In the genomic region with DNA sequence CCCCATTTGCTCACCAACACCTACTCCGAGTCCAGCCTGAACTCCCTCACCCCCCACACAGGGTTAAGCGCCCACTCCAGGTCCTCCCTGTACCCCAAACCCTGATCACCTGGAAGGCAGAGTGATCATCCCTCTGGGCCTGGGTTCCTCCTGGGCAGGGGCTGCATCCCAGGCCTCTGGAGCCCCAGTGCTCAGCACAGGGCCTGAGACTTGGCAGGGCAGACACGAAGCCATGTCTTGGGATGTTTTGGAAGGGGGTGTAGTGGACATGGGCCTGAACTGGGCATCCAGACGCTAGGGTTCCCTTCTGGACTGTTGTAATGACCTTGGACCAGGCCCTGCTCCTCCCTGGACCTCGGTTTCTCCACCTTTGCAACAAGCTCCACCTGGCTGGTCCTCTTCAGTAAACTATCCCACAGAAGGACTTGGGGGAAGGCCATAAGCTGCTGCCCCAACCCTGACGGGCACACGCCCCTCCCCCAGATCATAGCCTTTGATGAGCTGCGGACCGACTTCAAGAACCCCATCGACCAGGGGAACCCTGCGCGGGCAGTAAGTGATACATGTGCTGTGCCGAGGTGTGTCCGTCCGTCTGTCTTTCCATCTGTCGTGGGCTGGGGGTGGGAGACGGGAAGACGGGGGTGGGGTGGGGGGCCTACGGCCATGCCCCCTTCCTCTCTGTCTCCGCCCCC, we compare ENCODE assay signal across 10 cellular contexts. TPM values are rescaled to one million over a fixed set of nuclear protein-coding genes. Genes with fewer than 3 reads are reported as not detected.
DNase-seq lines count a peak whose midpoint lies in the region; ATAC-seq and TF ChIP-seq lines count a peak whose summit lies in the region.
"Had no signal": no experiment of that assay in that cellular context is flagged by ENCODE, and none has a peak within 500 bp of the region (broad histone marks: within the 10 kb centered on the region; RNA-seq: fewer than 3 reads in every experiment).

No MANE protein-coding gene starts in this region.

- H3K27ac ChIP-seq in BLaER1 (no peak overlapping the region), angular gyrus (ENCODE audit: low read depth, low read length) (peak overlapping the region; percentile 17), foreskin keratinocyte (no peak overlapping the region)
- H3K27ac ChIP-seq in naive thymus-derived CD4-positive, alpha-beta T cell (ENCODE audit: low read depth, low read length) = peak overlapping the region; percentile 37
- H3K27ac ChIP-seq: SJCRH30 had no signal

- H3K4me1 ChIP-seq in BLaER1 (peaks cover 55% of the 10 kb centered on the region), foreskin keratinocyte (no peaks in the 10 kb centered on the region)
- H3K4me1 ChIP-seq in naive thymus-derived CD4-positive, alpha-beta T cell (ENCODE audit: control insufficient read depth in 2 of 2, insufficient read depth in 2 of 2, low read length in 2 of 2) = peaks cover 15 to 22% of the 10 kb centered on the region in 2 donors

- peaks cover 0 to 3% (median 0%) of the 10 kb centered on the region in 11 donors for H3K9me3 Mint-ChIP-seq in naive thymus-derived CD4-positive, alpha-beta T cell

- H3K27me3 Mint-ChIP-seq in naive thymus-derived CD4-positive, alpha-beta T cell = peaks cover 0 to 14% (median 0%) of the 10 kb centered on the region in 5 donors

- no peak overlapping the region for H3K9ac ChIP-seq in BLaER1

- CTCF ChIA-PET in naive thymus-derived CD4-positive, alpha-beta T cell (lab: Charles Lee) = interaction anchor here (1.1 to 2.8 kb wide), 6 partner anchors 13 to 213 kb away, joined by 3 to 25 read pairs (median 6); partner anchors contain the start of gene RAB1B

- peak overlapping the region; percentile 68 to 93 (median 85) for H3K27ac Mint-ChIP-seq in naive thymus-derived CD4-positive, alpha-beta T cell

- intact Hi-C loops in naive thymus-derived CD4-positive, alpha-beta T cell (cut with micrococcal nuclease) = loop anchor here (1.0 to 10.0 kb wide), 6 partner anchors 14 to 1203 kb away; partner anchors contain the start of genes RAB1B (in 2 of the 2), AIP (in 1 of the 2), MALAT1 (in 1 of the 2) and SF3B2 (in 1 of the 2)

- TF ChIP-seq CTCF in foreskin keratinocyte (conservative IDR thresholded peaks at IDR 0.05) = no peak

- H3K4me3 ChIP-seq in BLaER1 = no peak overlapping the region
- H3K4me3 ChIP-seq in naive thymus-derived CD4-positive, alpha-beta T cell (ENCODE audit: low read length) = no peak overlapping the region
- H3K4me3 ChIP-seq: SJCRH30 had no signal

- peaks cover 19% of the 10 kb centered on the region; the same call in 1 of the 2 replicates for H3K36me3 ChIP-seq in BLaER1
- H3K36me3 ChIP-seq in naive thymus-derived CD4-positive, alpha-beta T cell (ENCODE audit: control insufficient read depth in 2 of 3, insufficient read depth in 3 of 3, low read length in 3 of 3) = peaks cover 0 to 13% (median 0%) of the 10 kb centered on the region in 3 experiments
- H3K36me3 ChIP-seq: SJCRH30 had no signal

- POLR2A ChIA-PET in naive thymus-derived CD4-positive, alpha-beta T cell (lab: Charles Lee) = interaction anchor here (0.7 to 6.8 kb wide), 7 partner anchors 12 to 392 kb away, joined by 3 to 56 read pairs (median 3); partner anchors contain the start of genes BRMS1, CCDC85B and RAB1B

- no peak for DNase-seq in naive thymus-derived CD4-positive, alpha-beta T cell
- DNase-seq in stimulated activated CD4-positive, alpha-beta T cell treated with anti-CD3 and anti-CD28 coated beads, Interleukin-15, amount 100 ng/mL, for 24 hours = no peak
- DNase-seq in GF-D8 (lab: John Stamatoyannopoulos, UW) (no peak), GDM1 (lab: John Stamatoyannopoulos, UW) (no peak), foreskin keratinocyte (no peak)

- H3K27me3 ChIP-seq in BLaER1 (no peaks in the 10 kb centered on the region), foreskin keratinocyte (peaks cover 8% of the 10 kb centered on the region)
- H3K27me3 ChIP-seq in naive thymus-derived CD4-positive, alpha-beta T cell (ENCODE audit: control insufficient read depth in 2 of 2, insufficient read depth in 2 of 2, low read length in 2 of 2) = no peaks in the 10 kb centered on the region
- H3K27me3 ChIP-seq: SJCRH30 had no signal

- no peaks in the 10 kb centered on the region for H3K9me3 ChIP-seq in BLaER1
- H3K9me3 ChIP-seq in naive thymus-derived CD4-positive, alpha-beta T cell (ENCODE audit: control insufficient read depth in 2 of 3, low read length in 3 of 3) = no peaks in the 10 kb centered on the region
- H3K9me3 ChIP-seq: SJCRH30 had no signal

- ATAC-seq in GM21576 (IDR thresholded peaks at IDR 0.05; ENCODE audit: unreplicated experiment) = peak; percentile 6
- no peak for ATAC-seq in naive thymus-derived CD4-positive, alpha-beta T cell
- ATAC-seq in foreskin keratinocyte = no peak

- peaks cover 18 to 45% (median 32%) of the 10 kb centered on the region in 7 donors for H3K4me1 Mint-ChIP-seq in naive thymus-derived CD4-positive, alpha-beta T cell

- H3K4me3 Mint-ChIP-seq in naive thymus-derived CD4-positive, alpha-beta T cell = peak overlapping the region in 9 of 10 donors; percentile 16 to 72 (median 59)

- H4K20me1 ChIP-seq in BLaER1 = peaks cover 45% of the 10 kb centered on the region

- peak overlapping the region; percentile 63 for H3K4me2 ChIP-seq in BLaER1

- peaks cover 0 to 4% (median 0%) of the 10 kb centered on the region in 5 donors for H3K36me3 Mint-ChIP-seq in naive thymus-derived CD4-positive, alpha-beta T cell

RNA-seq across cellular contexts. Expression of gene CNIH2, which starts 3.9 kb away (rescaled TPM):
- total RNA-seq in naive thymus-derived CD4-positive, alpha-beta T cell = 10 to 100 TPM in 1 of 5 experiments, 1 to 10 TPM in 4; 1.3 to 12.3 (median 2.9) TPM
- not detected for polyA plus RNA-seq in naive thymus-derived CD4-positive, alpha-beta T cell
- 0.32 and 0.34 TPM in 2 replicates for total RNA-seq in foreskin keratinocyte
- 0.51 and 0.58 TPM in 2 replicates for polyA plus RNA-seq in foreskin keratinocyte

RNA-seq across cellular contexts. Expression of gene YIF1A, which starts 7.0 kb away (rescaled TPM):
- total RNA-seq in naive thymus-derived CD4-positive, alpha-beta T cell = 10 to 100 TPM; 25.0 to 66.2 (median 33.3) TPM
- 10 to 100 TPM; 49.3 to 49.5 TPM for polyA plus RNA-seq in naive thymus-derived CD4-positive, alpha-beta T cell
- total RNA-seq in foreskin keratinocyte = 132 and 155 TPM in 2 replicates
- 142 and 172 TPM in 2 replicates for polyA plus RNA-seq in foreskin keratinocyte

RNA-seq across cellular contexts. Expression of gene TMEM151A, which starts 9.8 kb away (rescaled TPM):
- under 1 TPM in 2 of 5 experiments, not detected in 3; 0.11 to 0.29 TPM for total RNA-seq in naive thymus-derived CD4-positive, alpha-beta T cell
- polyA plus RNA-seq in naive thymus-derived CD4-positive, alpha-beta T cell = not detected
- total RNA-seq in foreskin keratinocyte = 0.04 TPM in 1 of 2 replicates, not detected in the other
- 0.02 and 0.04 TPM in 2 replicates for polyA plus RNA-seq in foreskin keratinocyte
- total RNA-seq: pulmonary artery endothelial cell, SJCRH30 had no signal

RNA-seq across cellular contexts. Expression of gene RAB1B, which starts 13.5 kb away (rescaled TPM):
- total RNA-seq in naive thymus-derived CD4-positive, alpha-beta T cell = 100 to 1,000 TPM in 1 of 5 experiments, 10 to 100 TPM in 4; 60.6 to 151 (median 70.7) TPM
- 10 to 100 TPM; 11.3 to 13.5 TPM for polyA plus RNA-seq in naive thymus-derived CD4-positive, alpha-beta T cell
- total RNA-seq in foreskin keratinocyte = 141 and 143 TPM in 2 replicates
- polyA plus RNA-seq in foreskin keratinocyte = 215 and 217 TPM in 2 replicates

RNA-seq across cellular contexts. Expression of gene KLC2, which starts 24.4 kb away (rescaled TPM):
- 10 to 100 TPM; 26.7 to 53.6 (median 41.5) TPM for total RNA-seq in naive thymus-derived CD4-positive, alpha-beta T cell
- 1 to 10 TPM; 5.5 to 7.6 TPM for polyA plus RNA-seq in naive thymus-derived CD4-positive, alpha-beta T cell
- total RNA-seq in foreskin keratinocyte = 31.0 and 33.4 TPM in 2 replicates
- polyA plus RNA-seq in foreskin keratinocyte = 32.5 and 35.4 TPM in 2 replicates

Comparison
In these comparisons a context has a peak if more than half of its experiments do, and no peak if none do; other contexts are left out.
1. H3K27ac ChIP-seq: peak in angular gyrus (single experiment) and naive thymus-derived CD4-positive, alpha-beta T cell (single experiment); none in BLaER1 (single experiment) and foreskin keratinocyte (single experiment).